10 cellular contexts compared by ENCODE assay signal in genomic region chr11:86551286-86551685, GRCh38.
A peak's percentile ranks its signal among the peaks of the same experiment; 100 is the strongest.
DNase-seq lines count a peak whose midpoint lies in the region; ATAC-seq and TF ChIP-seq lines count a peak whose summit lies in the region.
"Had no signal": no experiment of that assay in that cellular context is flagged by ENCODE, and none has a peak within 500 bp of the region (broad histone marks: within the 10 kb centered on the region; RNA-seq: fewer than 3 reads in every experiment).

No MANE protein-coding gene starts in this region.

- peak; percentile 87 for ATAC-seq in GM18511 (IDR thresholded peaks at IDR 0.05; ENCODE audit: unreplicated experiment)
- no peak for ATAC-seq in CD4-positive, alpha-beta T cell (ENCODE audit: poor library complexity)

- peaks cover 0 to 40% (median 23%) of the 10 kb centered on the region in 4 donors for H3K4me1 ChIP-seq in sigmoid colon

- WGBS in sigmoid colon, 2 donors = 3 to 30% methylated on average over 1 of the region's 1 CpG

- H3K36me3 Mint-ChIP-seq in CD4-positive, alpha-beta T cell (ENCODE audit: low read depth) = no peaks in the 10 kb centered on the region

- DNase-seq in NCI-H2029 (lab: John Stamatoyannopoulos, UW) = peak; percentile 45
- peak; percentile 72 for DNase-seq in fibroblast of gingiva (ENCODE audit: low read depth)
- no peak for DNase-seq in sigmoid colon
- no peak for DNase-seq in G401 (ENCODE audit: low spot score)
- DNase-seq in NCI-H510A treated with DMSO at 0.1 percent for 48 hours (lab: John Stamatoyannopoulos, UW) = no peak
- no peak for DNase-seq in CD4-positive, alpha-beta T cell
- DNase-seq in Kasumi-1 (lab: John Stamatoyannopoulos, UW) = no peak
- DNase-seq: head of caudate nucleus, SIG-M5 had no signal

- POLR2A ChIA-PET in CD4-positive, alpha-beta T cell (lab: Charles Lee) = no interaction called here

- in situ Hi-C loops in G401 (cut with HindIII; ENCODE audit: low sequenced_read_pairs) = no loop called here

- no peak for TF ChIP-seq CTCF in sigmoid colon (IDR thresholded peaks at IDR 0.05)
- no peak for TF ChIP-seq CTCF in CD4-positive, alpha-beta T cell (IDR thresholded peaks at IDR 0.05)

- intact Hi-C loops in sigmoid colon (cut with DNase I) = no loop called here
- intact Hi-C loops in CD4-positive, alpha-beta T cell (cut with DNase I, micrococcal nuclease) = no loop called here

- H3K27ac Mint-ChIP-seq in CD4-positive, alpha-beta T cell = no peak overlapping the region

- no peaks in the 10 kb centered on the region for H3K9me3 Mint-ChIP-seq in CD4-positive, alpha-beta T cell

- H3K4me1 Mint-ChIP-seq in CD4-positive, alpha-beta T cell (ENCODE audit: low read depth) = no peaks in the 10 kb centered on the region

- no peak overlapping the region for H3K4me3 ChIP-seq in sigmoid colon

- H3K27ac ChIP-seq in sigmoid colon = peak overlapping the region; percentile 30 to 56 (median 47)
- H3K27ac ChIP-seq in CD4-positive, alpha-beta T cell (ENCODE audit: low read depth, low read length) = no peak overlapping the region

- H3K36me3 ChIP-seq in sigmoid colon = peaks cover 0 to under 1% (median 0%) of the 10 kb centered on the region in 4 donors

- H3K27me3 ChIP-seq in sigmoid colon = no peaks in the 10 kb centered on the region
- no peaks in the 10 kb centered on the region for H3K27me3 ChIP-seq in CD4-positive, alpha-beta T cell (ENCODE audit: control insufficient read depth, insufficient read depth, low read length)

- H3K4me3 Mint-ChIP-seq in CD4-positive, alpha-beta T cell = no peak overlapping the region

- H3K27me3 Mint-ChIP-seq in CD4-positive, alpha-beta T cell = no peaks in the 10 kb centered on the region

- H3K9me3 ChIP-seq in sigmoid colon = no peaks in the 10 kb centered on the region
- no peaks in the 10 kb centered on the region for H3K9me3 ChIP-seq in CD4-positive, alpha-beta T cell (ENCODE audit: control insufficient read depth, low read length)

- no peak for TF ChIP-seq EP300 in sigmoid colon (IDR thresholded peaks at IDR 0.05)

- CTCF ChIA-PET in CD4-positive, alpha-beta T cell (lab: Charles Lee) = no interaction called here

- no peak for TF ChIP-seq POLR2A in sigmoid colon (IDR thresholded peaks at IDR 0.05)

Comparison
In these comparisons a context has a peak if more than half of its experiments do, and no peak if none do; other contexts are left out.
1. DNase-seq: peak in NCI-H2029 (single experiment) and fibroblast of gingiva (single experiment); none in sigmoid colon (single experiment), G401 (single experiment), NCI-H510A treated with DMSO at 0.1 percent for 48 hours (single experiment), CD4-positive, alpha-beta T cell (0 of 10) and Kasumi-1 (0 of 2).